8 cellular contexts compared by ENCODE assay signal in genomic region chr3:101779047-101779807, GRCh38. TPM values are rescaled to one million over a fixed set of nuclear protein-coding genes. Genes with fewer than 3 reads are reported as not detected.
DNase-seq lines count a peak whose midpoint lies in the region; TF ChIP-seq lines count a peak whose summit lies in the region.

Gene NXPE3 (plus strand): TSS chr3:101779211. CDS start chr3:101785597, 6,386 bp downstream.

- no peak within 1 kb of the TSS for H2BK15ac ChIP-seq in H9 (ENCODE audit: low read depth, low read length)

- H3K56ac ChIP-seq in H9 (ENCODE audit: insufficient read length, low read depth, low read length): no peak within 1 kb of the TSS

- no peak within 1 kb of the TSS for H4K91ac ChIP-seq in H9 (ENCODE audit: insufficient read length, low read depth, low read length)

- no peak within 1 kb of the TSS for H3K14ac ChIP-seq in H9 (ENCODE audit: insufficient read depth, low read length)

- H3K4me2 ChIP-seq in H9 (ENCODE audit: insufficient read depth, insufficient read length, low read length) (peak within 1 kb of the TSS; percentile 68), neural progenitor cell (peak within 1 kb of the TSS; percentile 80)

- no peak within 1 kb of the TSS for H2BK5ac ChIP-seq in H9 (ENCODE audit: insufficient read length, low read length)

- H3K79me1 ChIP-seq in H9 (ENCODE audit: insufficient read depth, low read depth, low read length, poor library complexity, severe bottlenecking): no peaks in the 10 kb centered on the region

- no CpG with 5 or more reads among the region's 78 CpGs for WGBS in H9 (ENCODE audit: extremely low coverage, insufficient read length, low lambda C conversion rate)

- H3K36me3 ChIP-seq in ES-I3 (ENCODE audit: insufficient read depth, low read length) (no peaks in the 10 kb centered on the region; the same call in 1 of the 2 replicates), neural progenitor cell (no peaks in the 10 kb centered on the region)

- H3K27me3 Mint-ChIP-seq in H9 (ENCODE audit: low read depth) (peaks cover 8% of the 10 kb centered on the region), neural progenitor cell (ENCODE audit: insufficient read depth, low read depth) (peaks cover 3% of the 10 kb centered on the region)

- H3K9me3 Mint-ChIP-seq in H9 (no peaks in the 10 kb centered on the region), neural progenitor cell (no peaks in the 10 kb centered on the region)

- H3K4ac ChIP-seq in H9 (ENCODE audit: low read depth, low read length): no peak within 1 kb of the TSS

- TF ChIP-seq CTCF in H9 (conservative IDR thresholded peaks at IDR 0.05) (no peak), foreskin fibroblast (IDR thresholded peaks at IDR 0.05; ENCODE audit: low read depth, low read length) (no peak), neural progenitor cell (IDR thresholded peaks at IDR 0.05) (no peak)

- H3K4me3 ChIP-seq in foreskin fibroblast (ENCODE audit: low read depth in 1 of 2, low read length in 2 of 2) (peak within 1 kb of the TSS; percentile 79 to 92), neural progenitor cell (peak within 1 kb of the TSS; percentile 86)

- no peak within 1 kb of the TSS for H4K5ac ChIP-seq in H9 (ENCODE audit: insufficient read length, low read depth, low read length)

- peaks cover 13% of the 10 kb centered on the region for H3K4me1 ChIP-seq in ES-I3 (ENCODE audit: insufficient read depth, low read length)
- H3K4me1 ChIP-seq in H9 (ENCODE audit: insufficient read depth, low read length): peaks cover 3% of the 10 kb centered on the region; the same call in 1 of the 2 replicates
- H3K4me1 ChIP-seq in neural progenitor cell: peaks cover 16% of the 10 kb centered on the region

- H3K27me3 ChIP-seq in H9 (ENCODE audit: insufficient read depth, low read length): no peaks in the 10 kb centered on the region
- H3K27me3 ChIP-seq in neural progenitor cell: peaks cover 8% of the 10 kb centered on the region

- H3K23me2 ChIP-seq in H9 (ENCODE audit: insufficient read length, low read depth, low read length, poor library complexity, severe bottlenecking): peaks cover 5% of the 10 kb centered on the region

- H3K23ac ChIP-seq in H9 (ENCODE audit: insufficient read length, low read depth, low read length): no peak within 1 kb of the TSS

- peak within 1 kb of the TSS in 1 of 3 experiments; percentile 13; a peak in 1 of 7 replicates for H3K27ac Mint-ChIP-seq in H9
- H3K27ac Mint-ChIP-seq in neural progenitor cell: peak within 1 kb of the TSS; percentile 46

- peak within 1 kb of the TSS; percentile 82 for H3K9ac ChIP-seq in ES-I3 (ENCODE audit: low read depth, low read length)
- no peak within 1 kb of the TSS for H3K9ac ChIP-seq in H9 (ENCODE audit: extremely low read depth, insufficient read length, low read length)
- no peak within 1 kb of the TSS for H3K9ac ChIP-seq in neural progenitor cell

- H2AFZ ChIP-seq in H9 (ENCODE audit: low read length): peak within 1 kb of the TSS; percentile 0
- H2AFZ ChIP-seq in neural progenitor cell (replicated peaks): peak within 1 kb of the TSS; percentile 100

- H4K20me1 ChIP-seq in H9 (ENCODE audit: control insufficient read depth, insufficient read depth, insufficient read length) (no peaks in the 10 kb centered on the region), neural progenitor cell (ENCODE audit: low read depth) (no peaks in the 10 kb centered on the region)

- no peak within 1 kb of the TSS for H2BK20ac ChIP-seq in H9 (ENCODE audit: low read depth, low read length, poor library complexity, severe bottlenecking)

- H2BK12ac ChIP-seq in H9 (ENCODE audit: insufficient read length, low read depth, low read length): no peak within 1 kb of the TSS

- no peak within 1 kb of the TSS for H2BK120ac ChIP-seq in H9 (ENCODE audit: low read depth, low read length, poor library complexity, severe bottlenecking)

- no peaks in the 10 kb centered on the region for H3K9me3 ChIP-seq in ES-I3 (ENCODE audit: control insufficient read depth, insufficient read depth, low read length)
- no peaks in the 10 kb centered on the region for H3K9me3 ChIP-seq in H9 (ENCODE audit: control insufficient read depth, low read depth, low read length)
- H3K9me3 ChIP-seq in neural progenitor cell (ENCODE audit: low read depth): no peaks in the 10 kb centered on the region

- H3K4me3 Mint-ChIP-seq in H9: peak within 1 kb of the TSS; percentile 88
- H3K4me3 Mint-ChIP-seq in neural progenitor cell: peak within 1 kb of the TSS; percentile 95

- H3K27ac ChIP-seq in H9 (ENCODE audit: insufficient read length, low read depth, low read length) (no peak within 1 kb of the TSS), neural progenitor cell (no peak within 1 kb of the TSS)

- H3K79me2 ChIP-seq in H9 (ENCODE audit: insufficient read depth, low read length) (no peaks in the 10 kb centered on the region), neural progenitor cell (ENCODE audit: low read depth) (peaks cover 27% of the 10 kb centered on the region)

- H4K8ac ChIP-seq in H9 (replicated peaks; ENCODE audit: insufficient read length, low read depth, low read length): no peak within 1 kb of the TSS

- H3F3A ChIP-seq in neural progenitor cell (ENCODE audit: low read depth): peaks cover 4% of the 10 kb centered on the region

- peak; percentile 94 for DNase-seq in H9
- peak; percentile 86 for DNase-seq in M059J (ENCODE audit: low read depth)
- peak; percentile 76 to 86 for DNase-seq in SHP77 (lab: John Stamatoyannopoulos, UW)
- peak; percentile 88 for DNase-seq in activated gamma-delta T cell (lab: John Stamatoyannopoulos, UW)
- DNase-seq in foreskin fibroblast: peak; percentile 76 to 94
- DNase-seq in neural progenitor cell (ENCODE audit: low spot score): peak; percentile 91
- DNase-seq in stromal cell of bone marrow (ENCODE audit: low read depth): peak; percentile 68

- H3K36me3 Mint-ChIP-seq in H9 (ENCODE audit: insufficient read depth in 1 of 3, low read depth in 3 of 3): peaks cover 14 to 17% (median 16%) of the 10 kb centered on the region in 3 experiments; a peak in 6 of 7 replicates
- no peaks in the 10 kb centered on the region for H3K36me3 Mint-ChIP-seq in neural progenitor cell

- no peak within 1 kb of the TSS for H2AK5ac ChIP-seq in H9 (ENCODE audit: insufficient read length, low read length)

- H3K18ac ChIP-seq in H9 (ENCODE audit: insufficient read length, low read depth, low read length): no peak within 1 kb of the TSS

- H3T11ph ChIP-seq in H9 (ENCODE audit: low read length): no peak within 1 kb of the TSS

- peaks cover 21 to 25% of the 10 kb centered on the region in 2 experiments for H3K4me1 Mint-ChIP-seq in H9
- peaks cover 22% of the 10 kb centered on the region for H3K4me1 Mint-ChIP-seq in neural progenitor cell

RNA-seq across cellular contexts. Expression of gene NXPE3, which starts in this region (rescaled TPM):
- 15.9 and 16.6 TPM in 2 replicates for total RNA-seq in H9 (2021)
- 17.9 and 19.2 TPM in 2 replicates for total RNA-seq in M059J (2014; rRNA removed; shearing (Covaris generic))
- 9.4 and 9.6 TPM in 2 replicates for total RNA-seq in neural progenitor cell (ENCODE audit: low replicate concordance)
